Comparison of ENCODE assay signal across 2 cellular contexts in genomic region chr11:114483929-114484328, GRCh38.
TF ChIP-seq lines count a peak whose summit lies in the region.

No MANE protein-coding gene starts in this region.

TF ChIP-seq in GM23338, 12 proteins besides CTCF, POLR2A, EP300 and RAD21:
- TF ChIP-seq ZNF462 (CRISPR knock-in tag; IDR thresholded peaks at IDR 0.05) (no peak), ZNF114 (CRISPR knock-in tag; IDR thresholded peaks at IDR 0.05) (no peak), ETS1 (IDR thresholded peaks at IDR 0.05) (no peak), POLR2AphosphoS5 (IDR thresholded peaks at IDR 0.05; ENCODE audit: low read depth) (no peak), CREB1 (CRISPR knock-in tag; IDR thresholded peaks at IDR 0.05; ENCODE audit: low read depth) (no peak), REST (IDR thresholded peaks at IDR 0.05; ENCODE audit: unreplicated experiment) (no peak), STAT1 (IDR thresholded peaks at IDR 0.05; ENCODE audit: unreplicated experiment) (no peak), EZH2 (IDR thresholded peaks at IDR 0.05; ENCODE audit: low read depth, unreplicated experiment) (no peak), JUNB (IDR thresholded peaks at IDR 0.05; ENCODE audit: unreplicated experiment) (no peak), EZH2phosphoT487 (IDR thresholded peaks at IDR 0.05; ENCODE audit: unreplicated experiment) (no peak), ZNF331 (CRISPR knock-in tag; IDR thresholded peaks at IDR 0.05; ENCODE audit: low read depth) (no peak), NANOG (IDR thresholded peaks at IDR 0.05; ENCODE audit: borderline replicate concordance) (no peak)
TF ChIP-seq in GM23338: peak in this region for 0.

TF ChIP-seq in H1, 55 proteins besides CTCF, POLR2A, EP300 and RAD21:
- no peak for TF ChIP-seq TAF7 (optimal IDR thresholded peaks at IDR 0.05; ENCODE audit: borderline replicate concordance, low read depth, low read length)
- TF ChIP-seq BACH1 (IDR thresholded peaks at IDR 0.05; ENCODE audit: low read length): peak; percentile 77
- peak; percentile 28; the same call in 1 of the 2 replicates for TF ChIP-seq MAFK (IDR thresholded peaks at IDR 0.05; ENCODE audit: low read depth, low read length)
TF ChIP-seq in H1: peak in this region for 2.
